In the genomic region with DNA sequence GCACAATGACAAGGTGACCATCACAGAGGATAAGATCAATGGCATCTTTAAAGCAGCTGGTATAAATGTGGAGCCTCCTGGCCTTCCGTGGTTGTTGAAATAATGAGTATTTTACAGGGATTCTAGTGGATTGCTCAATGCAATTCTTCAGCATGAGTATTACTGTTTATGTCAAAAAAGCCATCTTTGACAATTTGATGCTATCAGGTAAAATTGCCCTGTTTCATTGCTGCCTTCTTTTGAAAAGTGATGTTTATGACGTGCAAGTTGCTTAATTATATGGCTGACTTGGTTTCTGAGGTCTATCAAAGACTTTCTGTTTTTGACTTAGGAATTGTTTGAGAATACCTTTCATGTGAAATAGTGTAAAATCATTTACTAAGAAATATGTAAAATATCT, we compare ENCODE assay signal across 6 cellular contexts.
"Had no signal": no experiment of that assay in that cellular context is flagged by ENCODE, and none has a peak within 500 bp of the region (broad histone marks: within the 10 kb centered on the region; RNA-seq: fewer than 3 reads in every experiment).

No MANE protein-coding gene starts in this region.

- FAIRE-seq: HepG2, K562 had no signal

- H3K36me3 Mint-ChIP-seq: IgD-negative memory B cell had no signal

- H3K4me3 Mint-ChIP-seq: IgD-negative memory B cell had no signal

- H3K4me1 Mint-ChIP-seq: IgD-negative memory B cell had no signal

- DNase-seq: IMR-90, KBM-7 had no signal

- H3K4me3 ChIP-seq: K562 had no signal

- H3K27ac ChIP-seq: HL-60 had no signal

- H3K27ac Mint-ChIP-seq: IgD-negative memory B cell had no signal
